ENCODE assay signal across 25 cellular contexts in genomic region chr4:87805971-87806370, GRCh38. TPM values are rescaled to one million over a fixed set of nuclear protein-coding genes. Genes with fewer than 3 reads are reported as not detected.
DNase-seq lines count a peak whose midpoint lies in the region; FAIRE-seq and TF ChIP-seq lines count a peak whose summit lies in the region.
"Had no signal": no experiment of that assay in that cellular context is flagged by ENCODE, and none has a peak within 500 bp of the region (broad histone marks: within the 10 kb centered on the region; RNA-seq: fewer than 3 reads in every experiment).

No MANE protein-coding gene starts in this region.

- no peak for FAIRE-seq in kidney (lab: Jason Lieb, UNC)
- FAIRE-seq: islet of Langerhans had no signal

- 30 to 34% methylated on average over 2 of the region's 2 CpGs for WGBS in GM23248 (ENCODE audit: low coverage in 1 of 2, low lambda C conversion rate in 2 of 2, missing lambda C conversion rate in 2 of 2), 2 experiments

- peaks cover 28% of the 10 kb centered on the region for H3K4me1 ChIP-seq in GM23248 (ENCODE audit: insufficient read depth)
- peaks cover 17% of the 10 kb centered on the region for H3K4me1 ChIP-seq in skeletal muscle satellite cell (ENCODE audit: control insufficient read depth, insufficient read depth, low read length)
- H3K4me1 ChIP-seq in kidney (ENCODE audit: control insufficient read depth in 1 of 2, insufficient read depth in 1 of 2, low read depth in 1 of 2, low read length in 2 of 2): no peaks in the 10 kb centered on the region

- no peaks in the 10 kb centered on the region for H3K9me2 ChIP-seq in GM23248 (ENCODE audit: insufficient read depth)

- H3K27me3 ChIP-seq in GM23248 (replicated peaks; ENCODE audit: insufficient read depth) (no peaks in the 10 kb centered on the region), skeletal muscle satellite cell (ENCODE audit: control insufficient read depth, insufficient read depth, low read length) (no peaks in the 10 kb centered on the region)
- H3K27me3 ChIP-seq: heart left ventricle had no signal

- in situ Hi-C loops in GM23248 (cut with MboI): no loop called here

- H3K4me2 ChIP-seq in GM23248 (ENCODE audit: unreplicated experiment) (peak overlapping the region; percentile 63), skeletal muscle satellite cell (ENCODE audit: low read length) (peak overlapping the region; percentile 40)
- H3K4me2 ChIP-seq: GM23338 had no signal

- peak overlapping the region; percentile 32; the same call in 1 of the 2 replicates for H2AFZ ChIP-seq in GM23248
- H2AFZ ChIP-seq: GM23338 had no signal

- H3K36me3 ChIP-seq in GM23248 (ENCODE audit: low read depth) (no peaks in the 10 kb centered on the region), skeletal muscle satellite cell (ENCODE audit: insufficient read depth, low read length) (no peaks in the 10 kb centered on the region), kidney (ENCODE audit: control insufficient read depth in 1 of 2, insufficient read depth in 2 of 2, low read length in 2 of 2) (no peaks in the 10 kb centered on the region)
- H3K36me3 ChIP-seq: heart left ventricle had no signal

- H3K27ac ChIP-seq in GM23248 (peak overlapping the region; percentile 67), kidney (ENCODE audit: low read depth in 2 of 2, low read length in 2 of 2) (no peak overlapping the region)
- H3K27ac ChIP-seq: coronary artery, heart left ventricle, HL-60, skin epidermis had no signal

- no peak for TF ChIP-seq CTCF in cardiac fibroblast (IDR thresholded peaks at IDR 0.05; ENCODE audit: low read depth, low read length)
- TF ChIP-seq CTCF in kidney (IDR thresholded peaks at IDR 0.05; ENCODE audit: borderline replicate concordance, extremely low read depth, insufficient read depth): no peak

- H3K9me3 ChIP-seq in GM23248 (ENCODE audit: low read depth) (no peaks in the 10 kb centered on the region), skeletal muscle satellite cell (replicated peaks; ENCODE audit: low read length) (no peaks in the 10 kb centered on the region), kidney (ENCODE audit: control insufficient read depth in 1 of 2, low read length in 2 of 2) (no peaks in the 10 kb centered on the region)
- H3K9me3 ChIP-seq: heart left ventricle had no signal

- H3K9ac ChIP-seq in GM23248: peak overlapping the region; percentile 24; the same call in 1 of the 2 replicates
- peak overlapping the region; percentile 63 for H3K9ac ChIP-seq in skeletal muscle satellite cell (ENCODE audit: low read depth, low read length)
- no peak overlapping the region for H3K9ac ChIP-seq in kidney (ENCODE audit: low read length in 2 of 2)

- DNase-seq in GM23248: peak; percentile 55
- peak; percentile 62 for DNase-seq in NOMO-1 treated with dmso at 0.1 percent for 144 hours (lab: John Stamatoyannopoulos, UW; ENCODE audit: unreplicated experiment)
- peak; percentile 5 to 66 for DNase-seq in cardiac fibroblast (ENCODE audit: low read depth in 2 of 2)
- DNase-seq in kidney: no peak
- no peak for DNase-seq in NCI-H774 (lab: John Stamatoyannopoulos, UW)
- DNase-seq in dermis blood vessel endothelial cell: no peak
- DNase-seq: activated CD4-positive, alpha-beta T cell treated with anti-CD3 and anti-CD28 coated beads, Interleukin-2, amount 10 ng/mL, durations not matched to agents 24 days and 14 days; activated naive CD4-positive, alpha-beta T cell; heart left ventricle; Kasumi-1; naive thymus-derived CD4-positive, alpha-beta T cell; NCI-H1694; stimulated activated CD4-positive, alpha-beta T cell treated with anti-CD3 and anti-CD28 coated beads, Interleukin-4, amount 100 ng/mL, for 4 hours; stimulated activated CD8-positive, alpha-beta memory T cell treated with anti-CD3 and anti-CD28 coated beads, Interleukin-4, amount 100 ng/mL, for 48 hours; substantia nigra had no signal

- no peaks in the 10 kb centered on the region for H4K20me1 ChIP-seq in GM23248 (ENCODE audit: insufficient read depth)

- H3K4me3 ChIP-seq in GM23248: 0 out of 2 replicates have a peak overlapping the region, but pooled peaks have one; percentile 28
- H3K4me3 ChIP-seq in cardiac fibroblast (replicated peaks in 1 of 2; ENCODE audit: low read depth in 2 of 2, low read length in 2 of 2): no peak overlapping the region
- H3K4me3 ChIP-seq in skeletal muscle satellite cell (ENCODE audit: low read length): no peak overlapping the region
- no peak overlapping the region for H3K4me3 ChIP-seq in kidney (ENCODE audit: low read length in 2 of 2)
- H3K4me3 ChIP-seq: coronary artery, GM23338, heart left ventricle, skin epidermis had no signal

- H3K79me2 ChIP-seq in GM23248 (ENCODE audit: insufficient read depth): no peaks in the 10 kb centered on the region

- intact Hi-C loops in kidney (cut with DNase I): no loop called here

- H3F3A ChIP-seq in GM23248 (ENCODE audit: insufficient read depth): peaks cover 19% of the 10 kb centered on the region

RNA-seq across cellular contexts. Expression of gene IBSP, which starts 6.6 kb away (rescaled TPM):
- not detected in 2 replicates for total RNA-seq in GM23248 (2014; rRNA removed; shearing (Covaris generic))
- polyA plus RNA-seq in GM23248 (2016; fragmentation: Nextera tagmentation; extraction: Ambion mirVana) (not detected in 2 replicates), kidney (ENCODE audit: insufficient read depth, low read depth, low replicate concordance) (not detected)
- total RNA-seq in skeletal muscle satellite cell (2012; rRNA removed): not detected in 2 replicates
- total RNA-seq in kidney (not detected), dermis blood vessel endothelial cell (not detected in 2 replicates)
- total RNA-seq: activated CD4-positive, alpha-beta T cell treated with anti-CD3 and anti-CD28 coated beads, Interleukin-2, amount 10 ng/mL, durations not matched to agents 24 days and 14 days; epithelial cell of proximal tubule; GM23338; lung microvascular endothelial cell; naive thymus-derived CD4-positive, alpha-beta T cell; NCI-H460 had no signal
- polyA plus RNA-seq: GM23338; heart left ventricle; naive thymus-derived CD4-positive, alpha-beta T cell had no signal

RNA-seq across cellular contexts. Expression of gene MEPE, which starts 26.8 kb away (rescaled TPM):
- total RNA-seq in GM23248 (2014; rRNA removed; shearing (Covaris generic)): not detected in 2 replicates
- polyA plus RNA-seq in GM23248 (2016; fragmentation: Nextera tagmentation; extraction: Ambion mirVana) (not detected in 2 replicates), kidney (ENCODE audit: insufficient read depth, low read depth, low replicate concordance) (not detected)
- total RNA-seq in skeletal muscle satellite cell (2012; rRNA removed): under 0.01 TPM in 1 of 2 replicates, not detected in the other
- total RNA-seq in kidney (not detected), dermis blood vessel endothelial cell (not detected in 2 replicates)
- total RNA-seq: activated CD4-positive, alpha-beta T cell treated with anti-CD3 and anti-CD28 coated beads, Interleukin-2, amount 10 ng/mL, durations not matched to agents 24 days and 14 days; epithelial cell of proximal tubule; GM23338; heart left ventricle; lung microvascular endothelial cell; naive thymus-derived CD4-positive, alpha-beta T cell; NCI-H460; OCI-LY7 had no signal
- polyA plus RNA-seq: GM23338; heart left ventricle; naive thymus-derived CD4-positive, alpha-beta T cell had no signal

Comparison
In these comparisons a context has a peak if more than half of its experiments do, and no peak if none do; other contexts are left out.
1. DNase-seq: peak in GM23248 (single experiment), NOMO-1 treated with dmso at 0.1 percent for 144 hours (single experiment) and cardiac fibroblast (2 of 2); none in kidney (single experiment), NCI-H774 (single experiment) and dermis blood vessel endothelial cell (single experiment).
2. H3K9ac ChIP-seq: peak in GM23248 (single experiment) and skeletal muscle satellite cell (single experiment); none in kidney (0 of 2).